Comparison of ENCODE assay signal across 13 cellular contexts in the genomic region with DNA sequence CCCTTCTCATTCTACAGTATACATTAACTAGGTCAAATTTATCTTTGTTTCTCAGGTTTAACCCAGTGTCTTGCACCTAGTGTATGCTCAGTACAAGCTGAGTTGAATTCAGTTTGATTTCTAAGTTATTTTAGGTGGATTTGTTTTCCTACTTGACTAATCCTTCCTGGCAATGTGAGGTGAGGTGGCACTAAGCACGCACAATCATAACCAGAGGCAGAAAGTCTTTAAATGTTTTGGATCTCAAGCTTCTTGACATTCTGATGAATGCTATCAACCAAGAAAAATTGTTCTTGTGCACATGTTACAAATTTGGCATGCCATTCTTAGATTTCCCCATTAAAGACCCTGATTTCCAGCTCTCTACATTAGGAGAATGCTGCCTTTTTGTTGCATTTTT. TPM values are rescaled to one million over a fixed set of nuclear protein-coding genes. Genes with fewer than 3 reads are reported as not detected.
DNase-seq lines count a peak whose midpoint lies in the region; ATAC-seq, FAIRE-seq and TF ChIP-seq lines count a peak whose summit lies in the region.
"Had no signal": no experiment of that assay in that cellular context is flagged by ENCODE, and none has a peak within 500 bp of the region (broad histone marks: within the 10 kb centered on the region; RNA-seq: fewer than 3 reads in every experiment).

No MANE protein-coding gene starts in this region.

- peak overlapping the region; percentile 79 for H3K4me3 Mint-ChIP-seq in neural crest cell

- peaks cover 61% of the 10 kb centered on the region; the same call in 1 of the 2 replicates for H4K20me1 ChIP-seq in DND-41 (ENCODE audit: insufficient read depth, low read length)
- peaks cover 71% of the 10 kb centered on the region for H4K20me1 ChIP-seq in Loucy (ENCODE audit: insufficient read depth, low read length, poor library complexity, severe bottlenecking)

- TF ChIP-seq EP300 in transverse colon (IDR thresholded peaks at IDR 0.05; ENCODE audit: low read depth) = no peak

- no peak overlapping the region for H3K27ac Mint-ChIP-seq in neural crest cell (ENCODE audit: unreplicated experiment)

- in situ Hi-C loops in transverse colon (cut with MboI; ENCODE audit: low pct_ligation_motif_present in 1 of 4, low pct_unique_long_range_greater_than_20kb in 1 of 4, low sequenced_read_pairs in 3 of 4) = no loop called here

- H3K79me2 ChIP-seq in DND-41 (ENCODE audit: insufficient read depth, low read length) (peaks cover 94% of the 10 kb centered on the region), Loucy (ENCODE audit: insufficient read depth, low read length) (peaks cover 86% of the 10 kb centered on the region)

- no peaks in the 10 kb centered on the region for H3K27me3 Mint-ChIP-seq in neural crest cell (ENCODE audit: low read depth)

- peak overlapping the region; percentile 77; the same call in 1 of the 2 replicates for H3K4me2 ChIP-seq in DND-41 (ENCODE audit: insufficient read depth, low read length)
- peak overlapping the region; percentile 82 for H3K4me2 ChIP-seq in Loucy (ENCODE audit: low read depth, low read length, poor library complexity, severe bottlenecking)

- WGBS in transverse colon (ENCODE audit: low coverage in 1 of 2), 2 donors = 89 to 90% methylated on average over 1 of the region's 1 CpG

- H3K9me3 ChIP-seq in DND-41 (ENCODE audit: insufficient read depth, low read length, severe bottlenecking) (no peaks in the 10 kb centered on the region), Loucy (ENCODE audit: insufficient read depth, low read depth, low read length) (no peaks in the 10 kb centered on the region), transverse colon (no peaks in the 10 kb centered on the region)
- H3K9me3 ChIP-seq: SJCRH30 had no signal

- H3K36me3 Mint-ChIP-seq in neural crest cell (ENCODE audit: low read depth) = no peaks in the 10 kb centered on the region

- H2AFZ ChIP-seq in DND-41 (ENCODE audit: low read depth, low read length) (no peak overlapping the region), Loucy (ENCODE audit: low read length) (no peak overlapping the region)

- TF ChIP-seq CTCF in DND-41 (IDR thresholded peaks at IDR 0.05; ENCODE audit: borderline replicate concordance, extremely low read depth, low read length, poor library complexity, severe bottlenecking) (no peak), Loucy (conservative IDR thresholded peaks at IDR 0.05; ENCODE audit: low read length) (no peak), bronchial epithelial cell (IDR thresholded peaks at IDR 0.05; ENCODE audit: insufficient read depth, low read length, severe bottlenecking) (no peak), neural crest cell (conservative IDR thresholded peaks at IDR 0.05) (no peak), transverse colon (IDR thresholded peaks at IDR 0.05) (no peak)

- TF ChIP-seq POLR2A in transverse colon (IDR thresholded peaks at IDR 0.05) = no peak

- FAIRE-seq in bronchial epithelial cell (lab: Jason Lieb, UNC) = no peak
- FAIRE-seq: GM12878, small intestine had no signal

- DNase-seq in DND-41 (no peak), bronchial epithelial cell (ENCODE audit: low read depth) (peak; percentile 67), neural crest cell (ENCODE audit: low read depth, low spot score) (no peak), H4 (ENCODE audit: low spot score) (no peak), DMS53 treated with DMSO at 0.1 percent for 48 hours (lab: John Stamatoyannopoulos, UW; ENCODE audit: unreplicated experiment) (no peak), transverse colon (no peak)
- DNase-seq: activated naive CD4-positive, alpha-beta T cell; effector CD4-positive, alpha-beta T cell; midbrain; SJCRH30 had no signal

- no peaks in the 10 kb centered on the region for H3K9me2 ChIP-seq in Loucy (replicated peaks; ENCODE audit: low read depth, low read length)

- no peaks in the 10 kb centered on the region for H3F3A ChIP-seq in Loucy (ENCODE audit: low read depth)

- H3K27ac ChIP-seq in DND-41 (ENCODE audit: low read length) (no peak overlapping the region), transverse colon (no peak overlapping the region)
- H3K27ac ChIP-seq: SJCRH30 had no signal

- H3K36me3 ChIP-seq in DND-41 (ENCODE audit: insufficient read depth, low read length) = no peaks in the 10 kb centered on the region; the same call in 1 of the 2 replicates
- H3K36me3 ChIP-seq in Loucy (ENCODE audit: insufficient read depth, low read length) = no peaks in the 10 kb centered on the region
- no peaks in the 10 kb centered on the region for H3K36me3 ChIP-seq in bronchial epithelial cell (ENCODE audit: control insufficient read depth, insufficient read depth, low read length)
- H3K36me3 ChIP-seq in transverse colon = no peaks in the 10 kb centered on the region

- H3K4me3 ChIP-seq in DND-41 (ENCODE audit: low read depth in 1 of 2, low read length in 2 of 2) = no peak overlapping the region
- peak overlapping the region; percentile 84 for H3K4me3 ChIP-seq in Loucy (ENCODE audit: low read length, poor library complexity, severe bottlenecking)
- no peak overlapping the region for H3K4me3 ChIP-seq in bronchial epithelial cell (ENCODE audit: low read depth, low read length)
- no peak overlapping the region for H3K4me3 ChIP-seq in transverse colon
- H3K4me3 ChIP-seq: GM12878, SJCRH30 had no signal

- no peaks in the 10 kb centered on the region for H3K9me3 Mint-ChIP-seq in neural crest cell

- no peak for ATAC-seq in DND-41 (ENCODE audit: insufficient read depth, low read depth)
- ATAC-seq: GM12878 had no signal

- peaks cover 51% of the 10 kb centered on the region for H3K4me1 Mint-ChIP-seq in neural crest cell

- H3K27me3 ChIP-seq in DND-41 (ENCODE audit: insufficient read depth, low read length, poor library complexity) (no peaks in the 10 kb centered on the region), Loucy (ENCODE audit: insufficient read depth, low read length, poor library complexity, severe bottlenecking) (no peaks in the 10 kb centered on the region), bronchial epithelial cell (ENCODE audit: control insufficient read depth, insufficient read depth, low read length) (no peaks in the 10 kb centered on the region), transverse colon (no peaks in the 10 kb centered on the region)
- H3K27me3 ChIP-seq: SJCRH30 had no signal

- H3K4me1 ChIP-seq in DND-41 (ENCODE audit: insufficient read depth, low read length) = peaks cover 38% of the 10 kb centered on the region
- H3K4me1 ChIP-seq in Loucy (ENCODE audit: insufficient read depth, low read length, poor library complexity, severe bottlenecking) = peaks cover 65% of the 10 kb centered on the region
- H3K4me1 ChIP-seq in transverse colon = peaks cover 0 to 47% (median 30%) of the 10 kb centered on the region in 4 donors

- H3K9ac ChIP-seq in DND-41 (ENCODE audit: low read depth, low read length) (no peak overlapping the region), Loucy (ENCODE audit: low read depth, low read length, poor library complexity, severe bottlenecking) (peak overlapping the region; percentile 9)

- intact Hi-C loops in transverse colon (cut with DNase I; ENCODE audit: low total_unique reads) = no loop called here

RNA-seq across cellular contexts. Expression of a gene that starts 3.2 kb away (rescaled TPM):
- total RNA-seq in bronchial epithelial cell (61.8 and 91.4 TPM in 2 replicates), neural crest cell (98.2 and 108 TPM in 2 replicates), transverse colon (100 to 1,000 TPM in 1 of 4 donors, 10 to 100 TPM in 3; 16.1 to 135 (median 70.9) TPM)
- 265 and 341 TPM in 2 replicates for total RNA-seq in H4 (2014; rRNA removed; shearing (Covaris generic))

RNA-seq across cellular contexts. Expression of a gene that starts 3.6 kb away (rescaled TPM):
- total RNA-seq in bronchial epithelial cell (5.5 and 9.5 TPM in 2 replicates), neural crest cell (24.7 and 25.0 TPM in 2 replicates), transverse colon (10 to 100 TPM in 2 of 4 donors, 1 to 10 TPM in 1, under 1 TPM in 1; 0.75 to 22.5 (median 12.0) TPM)
- total RNA-seq in H4 (2014; rRNA removed; shearing (Covaris generic)) = 46.8 and 56.6 TPM in 2 replicates
